25 cellular contexts compared by ENCODE assay signal in the genomic region with DNA sequence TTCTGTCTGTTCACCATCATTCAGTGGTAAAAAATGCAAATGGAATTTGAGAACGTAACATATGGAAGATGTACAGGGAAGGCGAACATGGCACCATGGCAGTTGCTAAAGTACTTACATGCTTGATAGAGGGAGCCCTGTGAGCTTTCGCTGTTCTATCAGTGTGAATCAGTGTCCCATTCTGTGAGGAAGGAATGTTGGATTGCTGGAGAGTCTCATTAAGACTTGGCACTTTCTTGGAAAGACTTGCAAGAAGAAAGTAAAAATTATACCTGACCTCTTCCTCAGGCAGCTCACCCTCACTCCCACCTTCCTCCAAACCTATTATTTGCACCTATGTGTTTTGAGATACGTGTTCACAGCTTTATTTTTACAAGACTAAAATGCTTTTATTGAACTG. TPM values are rescaled to one million over a fixed set of nuclear protein-coding genes. Genes with fewer than 3 reads are reported as not detected.
"Had no signal": no experiment of that assay in that cellular context is flagged by ENCODE, and none has a peak within 500 bp of the region (broad histone marks: within the 10 kb centered on the region; RNA-seq: fewer than 3 reads in every experiment).

No MANE protein-coding gene starts in this region.

- H3K27ac ChIP-seq: left ventricle myocardium inferior, ovary, right atrium auricular region, right lobe of liver, skin epidermis, stomach, testis, thyroid gland, upper lobe of right lung had no signal

- H3K9me3 ChIP-seq: heart left ventricle, left ventricle myocardium inferior, ovary, right atrium auricular region, right lobe of liver, stomach, testis, thyroid gland, upper lobe of right lung had no signal

- H3K27me3 Mint-ChIP-seq: memory B cell, progenitor cell of endocrine pancreas had no signal

- H3K36me3 ChIP-seq: heart left ventricle, left ventricle myocardium inferior, ovary, right atrium auricular region, right lobe of liver, stomach, thyroid gland, upper lobe of right lung had no signal

- H3K4me1 Mint-ChIP-seq: memory B cell; naive thymus-derived CD8-positive, alpha-beta T cell; stimulated activated naive B cell treated with anti-CD40 and anti-IgM and Interleukin-4, amounts not matched to agents 10 μg/mL and 1 μg/mL and 100 μg/mL, for 72 hours had no signal

- ATAC-seq: heart left ventricle; left colon; naive thymus-derived CD8-positive, alpha-beta T cell; right lobe of liver; stimulated activated naive B cell treated with anti-CD40 and anti-IgM and Interleukin-4, amounts not matched to agents 10 μg/mL and 1 μg/mL and 100 μg/mL, for 72 hours; stimulated activated naive CD8-positive, alpha-beta T cell treated with anti-CD3 and anti-CD28 coated beads, Interleukin-15, Interleukin-2, amounts not matched to agents 100 U/mL and 50 U/mL, for 24 hours; upper lobe of right lung had no signal

- H3K4me3 Mint-ChIP-seq: memory B cell; naive thymus-derived CD8-positive, alpha-beta T cell; nephron progenitor cell; stimulated activated naive B cell treated with anti-CD40 and anti-IgM and Interleukin-4, amounts not matched to agents 10 μg/mL and 1 μg/mL and 100 μg/mL, for 72 hours had no signal

- DNase-seq: heart left ventricle; hypothalamus; kidney glomerular epithelial cell; left colon; left ventricle myocardium inferior; naive thymus-derived CD8-positive, alpha-beta T cell; nephron progenitor cell; ovary; right lobe of liver; stimulated activated CD4-positive, alpha-beta T cell treated with anti-CD3 and anti-CD28 coated beads, Interleukin-12 subunit alpha, Interleukin-12 subunit beta, amount 100 ng/mL, for 4 hours; stimulated activated CD4-positive, alpha-beta T cell treated with anti-CD3 and anti-CD28 coated beads, Interleukin-15, amount 100 ng/mL, for 24 hours; stimulated activated CD4-positive, alpha-beta T cell treated with anti-CD3 and anti-CD28 coated beads, Interleukin-2, amount 100 ng/mL, for 24 hours; stimulated activated CD4-positive, alpha-beta T cell treated with anti-CD3 and anti-CD28 coated beads, Interleukin-4, amount 100 ng/mL, for 1 hour; stimulated activated naive B cell treated with anti-CD40 and anti-IgM and Interleukin-4, amounts not matched to agents 10 μg/mL and 1 μg/mL and 100 μg/mL, for 72 hours; stimulated activated naive CD8-positive, alpha-beta T cell treated with anti-CD3 and anti-CD28 coated beads, Interleukin-15, Interleukin-2, amounts not matched to agents 100 U/mL and 50 U/mL, for 24 hours; stomach; testis; thyroid gland; trophoblast cell; upper lobe of right lung had no signal

- H3K36me3 Mint-ChIP-seq: memory B cell; naive thymus-derived CD8-positive, alpha-beta T cell; stimulated activated naive B cell treated with anti-CD40 and anti-IgM and Interleukin-4, amounts not matched to agents 10 μg/mL and 1 μg/mL and 100 μg/mL, for 72 hours had no signal

- H3K27me3 ChIP-seq: ovary, right atrium auricular region, right lobe of liver, stomach, testis, thyroid gland, upper lobe of right lung had no signal

- H3K4me3 ChIP-seq: heart left ventricle, left ventricle myocardium inferior, lung, ovary, right atrium auricular region, right lobe of liver, skin epidermis, stomach, testis, thyroid gland, upper lobe of right lung had no signal

- H3K9me3 Mint-ChIP-seq: memory B cell; nephron progenitor cell; stimulated activated naive B cell treated with anti-CD40 and anti-IgM and Interleukin-4, amounts not matched to agents 10 μg/mL and 1 μg/mL and 100 μg/mL, for 72 hours had no signal

- H3K4me1 ChIP-seq: heart left ventricle, left ventricle myocardium inferior, right atrium auricular region, right lobe of liver, testis, upper lobe of right lung had no signal

- H3K27ac Mint-ChIP-seq: memory B cell; naive thymus-derived CD8-positive, alpha-beta T cell; progenitor cell of endocrine pancreas; stimulated activated naive B cell treated with anti-CD40 and anti-IgM and Interleukin-4, amounts not matched to agents 10 μg/mL and 1 μg/mL and 100 μg/mL, for 72 hours had no signal

RNA-seq across cellular contexts. Expression of gene FREM2, which starts 43.5 kb away (rescaled TPM):
- total RNA-seq: left ventricle myocardium inferior; naive thymus-derived CD8-positive, alpha-beta T cell had no signal
